Comparison of ENCODE assay signal across 2 cellular contexts in the genomic region with DNA sequence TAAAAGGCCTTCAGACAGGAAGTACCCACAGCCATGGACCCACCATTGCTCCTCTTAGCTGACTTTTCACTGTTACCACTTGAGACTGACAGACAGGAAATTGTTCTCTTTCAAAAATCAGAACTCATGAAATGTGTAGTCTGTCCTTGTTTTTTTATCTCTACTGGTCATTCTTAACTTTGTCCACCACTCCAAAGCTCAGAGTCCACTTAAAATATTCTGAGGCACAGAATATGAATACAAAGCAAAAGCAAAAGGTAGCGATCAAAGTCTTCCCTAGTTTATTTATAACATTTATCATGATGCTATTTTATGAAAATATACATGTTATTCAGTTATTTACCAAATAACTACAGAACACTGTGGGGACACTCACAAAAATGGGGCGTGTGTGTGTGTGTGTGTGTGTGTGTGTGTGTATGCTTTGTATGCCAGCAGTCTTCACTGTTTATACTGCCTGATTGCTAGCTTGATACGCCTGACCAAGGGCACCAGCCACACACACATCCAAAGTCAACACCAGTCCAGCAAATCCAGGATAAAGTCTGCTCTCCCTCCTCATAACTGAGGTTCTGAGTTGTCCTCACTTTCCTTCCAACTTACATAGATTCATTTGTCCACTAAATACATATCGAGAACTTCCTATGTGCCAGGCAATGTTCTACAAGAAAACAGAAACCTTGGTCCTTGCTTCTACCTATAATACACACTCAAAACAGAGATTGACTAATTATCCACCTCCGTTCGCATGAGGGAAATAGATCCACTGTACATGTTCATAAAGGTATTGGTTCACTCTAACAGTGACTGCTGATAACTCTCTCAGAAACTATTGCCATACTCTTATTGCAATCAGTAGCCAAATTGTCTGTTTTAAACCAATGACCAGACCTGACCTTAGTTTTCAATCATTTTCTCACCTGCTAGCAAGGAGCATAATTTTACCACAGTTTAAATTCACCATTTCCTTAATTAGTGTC.
A peak's percentile ranks its signal among the peaks of the same experiment; 100 is the strongest.
TF ChIP-seq lines count a peak whose summit lies in the region.

No MANE protein-coding gene starts in this region.

TF ChIP-seq in GM23338, 12 proteins besides CTCF, POLR2A, EP300 and RAD21 (continued from another document and continues in another):
- TF ChIP-seq, protein P1, sequence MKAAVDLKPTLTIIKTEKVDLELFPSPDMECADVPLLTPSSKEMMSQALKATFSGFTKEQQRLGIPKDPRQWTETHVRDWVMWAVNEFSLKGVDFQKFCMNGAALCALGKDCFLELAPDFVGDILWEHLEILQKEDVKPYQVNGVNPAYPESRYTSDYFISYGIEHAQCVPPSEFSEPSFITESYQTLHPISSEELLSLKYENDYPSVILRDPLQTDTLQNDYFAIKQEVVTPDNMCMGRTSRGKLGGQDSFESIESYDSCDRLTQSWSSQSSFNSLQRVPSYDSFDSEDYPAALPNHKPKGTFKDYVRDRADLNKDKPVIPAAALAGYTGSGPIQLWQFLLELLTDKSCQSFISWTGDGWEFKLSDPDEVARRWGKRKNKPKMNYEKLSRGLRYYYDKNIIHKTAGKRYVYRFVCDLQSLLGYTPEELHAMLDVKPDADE (IDR thresholded peaks at IDR 0.05): no peak
- TF ChIP-seq EZH2phosphoT487 (IDR thresholded peaks at IDR 0.05; ENCODE audit: unreplicated experiment) (no peak), JUNB (IDR thresholded peaks at IDR 0.05; ENCODE audit: unreplicated experiment) (no peak), ZNF331 (CRISPR knock-in tag; IDR thresholded peaks at IDR 0.05; ENCODE audit: low read depth) (no peak), POLR2AphosphoS5 (IDR thresholded peaks at IDR 0.05; ENCODE audit: low read depth) (no peak), NANOG (IDR thresholded peaks at IDR 0.05; ENCODE audit: borderline replicate concordance) (no peak), ZNF114 (CRISPR knock-in tag; IDR thresholded peaks at IDR 0.05) (no peak)
- TF ChIP-seq, protein P2, sequence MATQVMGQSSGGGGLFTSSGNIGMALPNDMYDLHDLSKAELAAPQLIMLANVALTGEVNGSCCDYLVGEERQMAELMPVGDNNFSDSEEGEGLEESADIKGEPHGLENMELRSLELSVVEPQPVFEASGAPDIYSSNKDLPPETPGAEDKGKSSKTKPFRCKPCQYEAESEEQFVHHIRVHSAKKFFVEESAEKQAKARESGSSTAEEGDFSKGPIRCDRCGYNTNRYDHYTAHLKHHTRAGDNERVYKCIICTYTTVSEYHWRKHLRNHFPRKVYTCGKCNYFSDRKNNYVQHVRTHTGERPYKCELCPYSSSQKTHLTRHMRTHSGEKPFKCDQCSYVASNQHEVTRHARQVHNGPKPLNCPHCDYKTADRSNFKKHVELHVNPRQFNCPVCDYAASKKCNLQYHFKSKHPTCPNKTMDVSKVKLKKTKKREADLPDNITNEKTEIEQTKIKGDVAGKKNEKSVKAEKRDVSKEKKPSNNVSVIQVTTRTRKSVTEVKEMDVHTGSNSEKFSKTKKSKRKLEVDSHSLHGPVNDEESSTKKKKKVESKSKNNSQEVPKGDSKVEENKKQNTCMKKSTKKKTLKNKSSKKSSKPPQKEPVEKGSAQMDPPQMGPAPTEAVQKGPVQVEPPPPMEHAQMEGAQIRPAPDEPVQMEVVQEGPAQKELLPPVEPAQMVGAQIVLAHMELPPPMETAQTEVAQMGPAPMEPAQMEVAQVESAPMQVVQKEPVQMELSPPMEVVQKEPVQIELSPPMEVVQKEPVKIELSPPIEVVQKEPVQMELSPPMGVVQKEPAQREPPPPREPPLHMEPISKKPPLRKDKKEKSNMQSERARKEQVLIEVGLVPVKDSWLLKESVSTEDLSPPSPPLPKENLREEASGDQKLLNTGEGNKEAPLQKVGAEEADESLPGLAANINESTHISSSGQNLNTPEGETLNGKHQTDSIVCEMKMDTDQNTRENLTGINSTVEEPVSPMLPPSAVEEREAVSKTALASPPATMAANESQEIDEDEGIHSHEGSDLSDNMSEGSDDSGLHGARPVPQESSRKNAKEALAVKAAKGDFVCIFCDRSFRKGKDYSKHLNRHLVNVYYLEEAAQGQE (IDR thresholded peaks at IDR 0.05; ENCODE audit: unreplicated experiment): no peak

TF ChIP-seq in HepG2, 621 proteins besides CTCF, POLR2A, EP300 and RAD21 (continued from another document and continues in another):
- TF ChIP-seq RARA (CRISPR knock-in tag; IDR thresholded peaks at IDR 0.05) (no peak), NFE2L1 (CRISPR knock-in tag; IDR thresholded peaks at IDR 0.05; ENCODE audit: borderline replicate concordance) (no peak), TGIF2 (CRISPR knock-in tag; IDR thresholded peaks at IDR 0.05) (no peak), PAF1 (CRISPR knock-in tag; IDR thresholded peaks at IDR 0.05) (no peak), TCF12 (IDR thresholded peaks at IDR 0.05) (no peak), TCF12 (CRISPR knock-in tag; IDR thresholded peaks at IDR 0.05) (no peak), MEIS2 (CRISPR knock-in tag; IDR thresholded peaks at IDR 0.05) (no peak), STAT5B (CRISPR knock-in tag; IDR thresholded peaks at IDR 0.05) (no peak), RXRA (CRISPR knock-in tag; IDR thresholded peaks at IDR 0.05) (no peak), PAX8 (CRISPR knock-in tag; IDR thresholded peaks at IDR 0.05; ENCODE audit: borderline replicate concordance) (no peak), TBX3 (IDR thresholded peaks at IDR 0.05; ENCODE audit: borderline replicate concordance) (no peak), SNAPC2 (CRISPR knock-in tag; IDR thresholded peaks at IDR 0.05) (no peak), SRY (CRISPR knock-in tag; IDR thresholded peaks at IDR 0.05) (no peak), ATM (IDR thresholded peaks at IDR 0.05; ENCODE audit: borderline replicate concordance) (no peak), ZNF232 (CRISPR knock-in tag; IDR thresholded peaks at IDR 0.05; ENCODE audit: borderline replicate concordance) (no peak), ATF7-NPFF (CRISPR knock-in tag; IDR thresholded peaks at IDR 0.05; ENCODE audit: low read depth) (no peak), POLR2AphosphoS5 (IDR thresholded peaks at IDR 0.05; ENCODE audit: low read depth, low read length) (no peak), SIN3A (IDR thresholded peaks at IDR 0.05; ENCODE audit: borderline replicate concordance, low read depth, low read length) (no peak), FOXA1 (IDR thresholded peaks at IDR 0.05) (no peak), FOXA1 (CRISPR knock-in tag; IDR thresholded peaks at IDR 0.05) (peak; percentile 73), ZNF317 (CRISPR knock-in tag; IDR thresholded peaks at IDR 0.05) (0 out of 2 replicates have a peak, but pooled peaks have one; percentile 44), TOE1 (CRISPR knock-in tag; IDR thresholded peaks at IDR 0.05) (no peak), ERF (CRISPR knock-in tag; IDR thresholded peaks at IDR 0.05) (no peak), ZNF17 (CRISPR knock-in tag; IDR thresholded peaks at IDR 0.05) (no peak), ZNF629 (CRISPR knock-in tag; conservative IDR thresholded peaks at IDR 0.05) (no peak), ZNF780A (CRISPR knock-in tag; IDR thresholded peaks at IDR 0.05) (no peak), MBD4 (IDR thresholded peaks at IDR 0.05; ENCODE audit: borderline replicate concordance, low read length) (no peak), BHLHE40 (IDR thresholded peaks at IDR 0.05; ENCODE audit: low read length) (no peak), EZH2 (conservative IDR thresholded peaks at IDR 0.05; ENCODE audit: low read depth, low read length) (no peak), MXI1 (IDR thresholded peaks at IDR 0.05; ENCODE audit: borderline replicate concordance, low read depth, low read length) (no peak), ZNF776 (CRISPR knock-in tag; IDR thresholded peaks at IDR 0.05) (no peak), ZNF101 (CRISPR knock-in tag; IDR thresholded peaks at IDR 0.05; ENCODE audit: borderline replicate concordance, low read depth) (no peak)
- TF ChIP-seq, protein P3, sequence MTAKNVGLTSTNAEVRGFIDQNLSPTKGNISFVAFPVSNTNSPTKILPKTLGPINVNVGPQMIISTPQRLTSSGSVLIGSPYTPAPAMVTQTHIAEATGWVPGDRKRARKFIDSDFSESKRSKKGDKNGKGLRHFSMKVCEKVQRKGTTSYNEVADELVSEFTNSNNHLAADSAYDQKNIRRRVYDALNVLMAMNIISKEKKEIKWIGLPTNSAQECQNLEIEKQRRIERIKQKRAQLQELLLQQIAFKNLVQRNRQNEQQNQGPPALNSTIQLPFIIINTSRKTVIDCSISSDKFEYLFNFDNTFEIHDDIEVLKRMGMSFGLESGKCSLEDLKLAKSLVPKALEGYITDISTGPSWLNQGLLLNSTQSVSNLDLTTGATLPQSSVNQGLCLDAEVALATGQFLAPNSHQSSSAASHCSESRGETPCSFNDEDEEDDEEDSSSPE (CRISPR knock-in tag; IDR thresholded peaks at IDR 0.05): no peak
- TF ChIP-seq, protein P4, sequence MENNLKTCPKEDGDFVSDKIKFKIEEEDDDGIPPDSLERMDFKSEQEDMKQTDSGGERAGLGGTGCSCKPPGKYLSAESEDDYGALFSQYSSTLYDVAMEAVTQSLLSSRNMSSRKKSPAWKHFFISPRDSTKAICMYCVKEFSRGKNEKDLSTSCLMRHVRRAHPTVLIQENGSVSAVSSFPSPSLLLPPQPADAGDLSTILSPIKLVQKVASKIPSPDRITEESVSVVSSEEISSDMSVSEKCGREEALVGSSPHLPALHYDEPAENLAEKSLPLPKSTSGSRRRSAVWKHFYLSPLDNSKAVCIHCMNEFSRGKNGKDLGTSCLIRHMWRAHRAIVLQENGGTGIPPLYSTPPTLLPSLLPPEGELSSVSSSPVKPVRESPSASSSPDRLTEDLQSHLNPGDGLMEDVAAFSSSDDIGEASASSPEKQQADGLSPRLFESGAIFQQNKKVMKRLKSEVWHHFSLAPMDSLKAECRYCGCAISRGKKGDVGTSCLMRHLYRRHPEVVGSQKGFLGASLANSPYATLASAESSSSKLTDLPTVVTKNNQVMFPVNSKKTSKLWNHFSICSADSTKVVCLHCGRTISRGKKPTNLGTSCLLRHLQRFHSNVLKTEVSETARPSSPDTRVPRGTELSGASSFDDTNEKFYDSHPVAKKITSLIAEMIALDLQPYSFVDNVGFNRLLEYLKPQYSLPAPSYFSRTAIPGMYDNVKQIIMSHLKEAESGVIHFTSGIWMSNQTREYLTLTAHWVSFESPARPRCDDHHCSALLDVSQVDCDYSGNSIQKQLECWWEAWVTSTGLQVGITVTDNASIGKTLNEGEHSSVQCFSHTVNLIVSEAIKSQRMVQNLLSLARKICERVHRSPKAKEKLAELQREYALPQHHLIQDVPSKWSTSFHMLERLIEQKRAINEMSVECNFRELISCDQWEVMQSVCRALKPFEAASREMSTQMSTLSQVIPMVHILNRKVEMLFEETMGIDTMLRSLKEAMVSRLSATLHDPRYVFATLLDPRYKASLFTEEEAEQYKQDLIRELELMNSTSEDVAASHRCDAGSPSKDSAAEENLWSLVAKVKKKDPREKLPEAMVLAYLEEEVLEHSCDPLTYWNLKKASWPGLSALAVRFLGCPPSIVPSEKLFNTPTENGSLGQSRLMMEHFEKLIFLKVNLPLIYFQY (CRISPR knock-in tag; IDR thresholded peaks at IDR 0.05; ENCODE audit: borderline replicate concordance): no peak
- TF ChIP-seq, protein P5, sequence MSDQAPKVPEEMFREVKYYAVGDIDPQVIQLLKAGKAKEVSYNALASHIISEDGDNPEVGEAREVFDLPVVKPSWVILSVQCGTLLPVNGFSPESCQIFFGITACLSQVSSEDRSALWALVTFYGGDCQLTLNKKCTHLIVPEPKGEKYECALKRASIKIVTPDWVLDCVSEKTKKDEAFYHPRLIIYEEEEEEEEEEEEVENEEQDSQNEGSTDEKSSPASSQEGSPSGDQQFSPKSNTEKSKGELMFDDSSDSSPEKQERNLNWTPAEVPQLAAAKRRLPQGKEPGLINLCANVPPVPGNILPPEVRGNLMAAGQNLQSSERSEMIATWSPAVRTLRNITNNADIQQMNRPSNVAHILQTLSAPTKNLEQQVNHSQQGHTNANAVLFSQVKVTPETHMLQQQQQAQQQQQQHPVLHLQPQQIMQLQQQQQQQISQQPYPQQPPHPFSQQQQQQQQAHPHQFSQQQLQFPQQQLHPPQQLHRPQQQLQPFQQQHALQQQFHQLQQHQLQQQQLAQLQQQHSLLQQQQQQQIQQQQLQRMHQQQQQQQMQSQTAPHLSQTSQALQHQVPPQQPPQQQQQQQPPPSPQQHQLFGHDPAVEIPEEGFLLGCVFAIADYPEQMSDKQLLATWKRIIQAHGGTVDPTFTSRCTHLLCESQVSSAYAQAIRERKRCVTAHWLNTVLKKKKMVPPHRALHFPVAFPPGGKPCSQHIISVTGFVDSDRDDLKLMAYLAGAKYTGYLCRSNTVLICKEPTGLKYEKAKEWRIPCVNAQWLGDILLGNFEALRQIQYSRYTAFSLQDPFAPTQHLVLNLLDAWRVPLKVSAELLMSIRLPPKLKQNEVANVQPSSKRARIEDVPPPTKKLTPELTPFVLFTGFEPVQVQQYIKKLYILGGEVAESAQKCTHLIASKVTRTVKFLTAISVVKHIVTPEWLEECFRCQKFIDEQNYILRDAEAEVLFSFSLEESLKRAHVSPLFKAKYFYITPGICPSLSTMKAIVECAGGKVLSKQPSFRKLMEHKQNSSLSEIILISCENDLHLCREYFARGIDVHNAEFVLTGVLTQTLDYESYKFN (CRISPR knock-in tag; conservative IDR thresholded peaks at IDR 0.05): peak; percentile 46; the same call in 1 of the 2 replicates
- TF ChIP-seq, protein P6, sequence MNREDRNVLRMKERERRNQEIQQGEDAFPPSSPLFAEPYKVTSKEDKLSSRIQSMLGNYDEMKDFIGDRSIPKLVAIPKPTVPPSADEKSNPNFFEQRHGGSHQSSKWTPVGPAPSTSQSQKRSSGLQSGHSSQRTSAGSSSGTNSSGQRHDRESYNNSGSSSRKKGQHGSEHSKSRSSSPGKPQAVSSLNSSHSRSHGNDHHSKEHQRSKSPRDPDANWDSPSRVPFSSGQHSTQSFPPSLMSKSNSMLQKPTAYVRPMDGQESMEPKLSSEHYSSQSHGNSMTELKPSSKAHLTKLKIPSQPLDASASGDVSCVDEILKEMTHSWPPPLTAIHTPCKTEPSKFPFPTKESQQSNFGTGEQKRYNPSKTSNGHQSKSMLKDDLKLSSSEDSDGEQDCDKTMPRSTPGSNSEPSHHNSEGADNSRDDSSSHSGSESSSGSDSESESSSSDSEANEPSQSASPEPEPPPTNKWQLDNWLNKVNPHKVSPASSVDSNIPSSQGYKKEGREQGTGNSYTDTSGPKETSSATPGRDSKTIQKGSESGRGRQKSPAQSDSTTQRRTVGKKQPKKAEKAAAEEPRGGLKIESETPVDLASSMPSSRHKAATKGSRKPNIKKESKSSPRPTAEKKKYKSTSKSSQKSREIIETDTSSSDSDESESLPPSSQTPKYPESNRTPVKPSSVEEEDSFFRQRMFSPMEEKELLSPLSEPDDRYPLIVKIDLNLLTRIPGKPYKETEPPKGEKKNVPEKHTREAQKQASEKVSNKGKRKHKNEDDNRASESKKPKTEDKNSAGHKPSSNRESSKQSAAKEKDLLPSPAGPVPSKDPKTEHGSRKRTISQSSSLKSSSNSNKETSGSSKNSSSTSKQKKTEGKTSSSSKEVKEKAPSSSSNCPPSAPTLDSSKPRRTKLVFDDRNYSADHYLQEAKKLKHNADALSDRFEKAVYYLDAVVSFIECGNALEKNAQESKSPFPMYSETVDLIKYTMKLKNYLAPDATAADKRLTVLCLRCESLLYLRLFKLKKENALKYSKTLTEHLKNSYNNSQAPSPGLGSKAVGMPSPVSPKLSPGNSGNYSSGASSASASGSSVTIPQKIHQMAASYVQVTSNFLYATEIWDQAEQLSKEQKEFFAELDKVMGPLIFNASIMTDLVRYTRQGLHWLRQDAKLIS (CRISPR knock-in tag; IDR thresholded peaks at IDR 0.05): no peak
- TF ChIP-seq, protein P7, sequence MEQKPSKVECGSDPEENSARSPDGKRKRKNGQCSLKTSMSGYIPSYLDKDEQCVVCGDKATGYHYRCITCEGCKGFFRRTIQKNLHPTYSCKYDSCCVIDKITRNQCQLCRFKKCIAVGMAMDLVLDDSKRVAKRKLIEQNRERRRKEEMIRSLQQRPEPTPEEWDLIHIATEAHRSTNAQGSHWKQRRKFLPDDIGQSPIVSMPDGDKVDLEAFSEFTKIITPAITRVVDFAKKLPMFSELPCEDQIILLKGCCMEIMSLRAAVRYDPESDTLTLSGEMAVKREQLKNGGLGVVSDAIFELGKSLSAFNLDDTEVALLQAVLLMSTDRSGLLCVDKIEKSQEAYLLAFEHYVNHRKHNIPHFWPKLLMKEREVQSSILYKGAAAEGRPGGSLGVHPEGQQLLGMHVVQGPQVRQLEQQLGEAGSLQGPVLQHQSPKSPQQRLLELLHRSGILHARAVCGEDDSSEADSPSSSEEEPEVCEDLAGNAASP (CRISPR knock-in tag; IDR thresholded peaks at IDR 0.05; ENCODE audit: borderline replicate concordance): no peak
